ENCODE assay signal across 19 cellular contexts in the genomic region with DNA sequence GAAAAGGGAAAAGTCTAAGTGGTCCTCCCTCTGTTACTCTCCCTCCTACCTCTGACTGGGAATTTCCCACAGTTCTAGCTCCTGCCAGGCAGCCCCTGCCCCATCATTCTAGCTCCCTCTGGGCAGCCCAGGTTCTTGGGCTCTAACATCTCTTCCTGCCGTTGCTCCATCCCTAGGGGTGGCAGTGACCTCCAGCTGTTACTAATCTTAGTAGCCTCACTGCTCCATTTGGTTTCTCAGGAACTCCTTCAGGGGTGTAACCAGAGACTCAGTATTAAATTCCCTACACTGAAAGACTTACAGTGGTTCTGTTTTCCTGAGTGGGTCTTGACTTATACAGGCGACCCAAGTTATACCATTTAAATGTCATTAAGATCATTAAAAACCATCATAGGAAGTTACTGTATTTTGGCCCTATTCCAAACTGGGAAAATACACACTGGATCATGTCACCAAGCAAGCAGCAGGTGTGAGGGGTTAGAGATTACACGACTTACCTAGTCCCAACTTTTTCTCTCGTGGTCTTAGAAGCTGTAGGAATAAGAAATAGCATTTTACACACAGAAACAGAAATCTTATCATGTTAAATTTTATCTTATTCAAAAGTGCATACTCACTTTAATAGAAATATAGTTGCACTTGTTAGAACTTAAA.
"Had no signal": no experiment of that assay in that cellular context is flagged by ENCODE, and none has a peak within 500 bp of the region (broad histone marks: within the 10 kb centered on the region; RNA-seq: fewer than 3 reads in every experiment).

No MANE protein-coding gene starts in this region.

- H3K4me1 Mint-ChIP-seq: nephron progenitor cell had no signal

- H3K27ac Mint-ChIP-seq: nephron progenitor cell had no signal

- H3K4me3 Mint-ChIP-seq: effector memory CD8-positive, alpha-beta T cell; nephron progenitor cell had no signal

- DNase-seq: effector memory CD8-positive, alpha-beta T cell; esophagus squamous epithelium; foreskin melanocyte; heart left ventricle; hippocampal formation; left colon; left ventricle myocardium superior; mesenchymal stem cell; midbrain; naive B cell; nephron progenitor cell; retina; stimulated activated CD4-positive, alpha-beta T cell treated with anti-CD3 and anti-CD28 coated beads, Interleukin-2, amount 100 ng/mL, for 24 hours; stimulated activated CD4-positive, alpha-beta T cell treated with anti-CD3 and anti-CD28 coated beads, Interleukin-4, amount 100 ng/mL, for 4 hours; stimulated activated naive CD4-positive, alpha-beta T cell; stomach; substantia nigra; transverse colon had no signal

- H3K9me3 Mint-ChIP-seq: effector memory CD8-positive, alpha-beta T cell; naive B cell; nephron progenitor cell had no signal

- ATAC-seq: effector memory CD8-positive, alpha-beta T cell; left colon; sciatic nerve had no signal

- H3K27me3 Mint-ChIP-seq: effector memory CD8-positive, alpha-beta T cell; naive B cell had no signal
